In genomic region chr1:64826991-64827390, GRCh38 we compare ENCODE assay signal across 13 cellular contexts.
DNase-seq lines count a peak whose midpoint lies in the region; ATAC-seq and TF ChIP-seq lines count a peak whose summit lies in the region.
"Had no signal": no experiment of that assay in that cellular context is flagged by ENCODE, and none has a peak within 500 bp of the region (broad histone marks: within the 10 kb centered on the region; RNA-seq: fewer than 3 reads in every experiment).

No MANE protein-coding gene starts in this region.

- H3K79me2 ChIP-seq in PC-9 (ENCODE audit: low read depth), result no peaks in the 10 kb centered on the region

- H3K4me1 ChIP-seq in PC-9 (replicated peaks; ENCODE audit: insufficient read depth), result no peaks in the 10 kb centered on the region
- H3K4me1 ChIP-seq: psoas muscle had no signal

- peak; percentile 90 for ATAC-seq in GM21526 (IDR thresholded peaks at IDR 0.05; ENCODE audit: low FRiP score, unreplicated experiment)
- ATAC-seq: psoas muscle had no signal

- peaks cover 0 to 4% (median 0%) of the 10 kb centered on the region in 3 donors for H3K36me3 Mint-ChIP-seq in immature natural killer cell

- H3K4me3 ChIP-seq in SK-N-MC, result peak overlapping the region; percentile 11; the same call in 1 of the 2 replicates
- no peak overlapping the region for H3K4me3 ChIP-seq in PC-9
- H3K4me3 ChIP-seq: psoas muscle had no signal

- H3K36me3 ChIP-seq in SK-N-MC (ENCODE audit: insufficient read depth, low read length), result peaks cover 25% of the 10 kb centered on the region
- H3K36me3 ChIP-seq in PC-9 (ENCODE audit: low read depth), result no peaks in the 10 kb centered on the region

- no peak overlapping the region for H2AFZ ChIP-seq in PC-9

- peaks cover 8 to 39% (median 13%) of the 10 kb centered on the region in 3 donors for H3K27me3 Mint-ChIP-seq in immature natural killer cell (ENCODE audit: low read depth in 3 of 3)
- H3K27me3 Mint-ChIP-seq: dendritic cell treated with granulocyte-macrophage colony-stimulating factor and Interleukin-4, amounts not matched to agents 40 ng/mL and 50 ng/mL, for 4 days had no signal

- peak overlapping the region; percentile 48 to 84 (median 58) for H3K4me3 Mint-ChIP-seq in immature natural killer cell
- H3K4me3 Mint-ChIP-seq: dendritic cell treated with granulocyte-macrophage colony-stimulating factor and Interleukin-4, amounts not matched to agents 40 ng/mL and 50 ng/mL, for 4 days had no signal

- no peak overlapping the region for H3K4me2 ChIP-seq in PC-9

- no TSS peak for BruUV-seq in PC-9 (replicated peaks; lab: Mats Ljungman, UMichigan)

- peaks cover 44 to 48% of the 10 kb centered on the region in 2 donors for H3K4me1 Mint-ChIP-seq in immature natural killer cell

- peak; percentile 21 for DNase-seq in EL
- DNase-seq in SK-N-MC (ENCODE audit: low read depth, low spot score), result no peak
- DNase-seq in immature natural killer cell, result peak in 2 of 3 donors; percentile 34 to 53
- DNase-seq in PC-9, result no peak
- DNase-seq in SW480 (ENCODE audit: low spot score), result no peak
- no peak for DNase-seq in NCI-H82 treated with DMSO at 0.1 percent for 48 hours (lab: John Stamatoyannopoulos, UW; ENCODE audit: unreplicated experiment)
- DNase-seq in NOMO-1 (lab: John Stamatoyannopoulos, UW; ENCODE audit: unreplicated experiment in 2 of 2), result no peak
- DNase-seq: activated gamma-delta T cell treated with Interleukin-2 at 50 U/mL for 16 hours; NCI-H1930; psoas muscle; stimulated activated CD4-positive, alpha-beta T cell treated with anti-CD3 and anti-CD28 coated beads, Interleukin-4, amount 100 ng/mL, for 4 hours had no signal

- no peaks in the 10 kb centered on the region for H4K20me1 ChIP-seq in PC-9 (ENCODE audit: insufficient read depth)

- H3K9me3 ChIP-seq in SK-N-MC (ENCODE audit: low read depth, low read length) (no peaks in the 10 kb centered on the region), PC-9 (ENCODE audit: insufficient read depth, low read depth) (no peaks in the 10 kb centered on the region)
- H3K9me3 ChIP-seq: psoas muscle had no signal

- H3K9ac ChIP-seq in SK-N-MC (ENCODE audit: insufficient read length), result no peak overlapping the region

- no peak for TF ChIP-seq CTCF in PC-9 (conservative IDR thresholded peaks at IDR 0.05)

- no peaks in the 10 kb centered on the region for H3K27me3 ChIP-seq in PC-9 (ENCODE audit: insufficient read depth, low read depth)

- intact Hi-C loops in PC-9 (cut with micrococcal nuclease; ENCODE audit: unreplicated experiment), result no loop called here

- H3K27ac ChIP-seq in SK-N-MC (peak overlapping the region; percentile 82), PC-9 (no peak overlapping the region)
- H3K27ac ChIP-seq: psoas muscle had no signal

- peak overlapping the region; percentile 67 to 93 (median 89) for H3K27ac Mint-ChIP-seq in immature natural killer cell

- H3K9me3 Mint-ChIP-seq in immature natural killer cell, result no peaks in the 10 kb centered on the region
- H3K9me3 Mint-ChIP-seq: dendritic cell treated with granulocyte-macrophage colony-stimulating factor and Interleukin-4, amounts not matched to agents 40 ng/mL and 50 ng/mL, for 4 days had no signal

- no peaks in the 10 kb centered on the region for H3K9me2 ChIP-seq in PC-9 (ENCODE audit: insufficient read depth)

- POLR2A ChIA-PET in PC-9 (lab: Charles Lee; ENCODE audit: unreplicated experiment), result no interaction called here

- CTCF ChIA-PET in PC-9 (lab: Charles Lee), result no interaction called here

- H3F3A ChIP-seq in PC-9 (ENCODE audit: insufficient read depth, low read depth), result peaks cover 3% of the 10 kb centered on the region; the same call in 1 of the 2 replicates

Comparison
In these comparisons a context has a peak if more than half of its experiments do, and no peak if none do; other contexts are left out.
1. DNase-seq: peak in EL (single experiment) and immature natural killer cell (2 of 3); none in SK-N-MC (single experiment), PC-9 (0 of 2), SW480 (single experiment), NCI-H82 treated with DMSO at 0.1 percent for 48 hours (single experiment) and NOMO-1 (0 of 2).